Comparison of ENCODE assay signal across 8 cellular contexts in the genomic region with DNA sequence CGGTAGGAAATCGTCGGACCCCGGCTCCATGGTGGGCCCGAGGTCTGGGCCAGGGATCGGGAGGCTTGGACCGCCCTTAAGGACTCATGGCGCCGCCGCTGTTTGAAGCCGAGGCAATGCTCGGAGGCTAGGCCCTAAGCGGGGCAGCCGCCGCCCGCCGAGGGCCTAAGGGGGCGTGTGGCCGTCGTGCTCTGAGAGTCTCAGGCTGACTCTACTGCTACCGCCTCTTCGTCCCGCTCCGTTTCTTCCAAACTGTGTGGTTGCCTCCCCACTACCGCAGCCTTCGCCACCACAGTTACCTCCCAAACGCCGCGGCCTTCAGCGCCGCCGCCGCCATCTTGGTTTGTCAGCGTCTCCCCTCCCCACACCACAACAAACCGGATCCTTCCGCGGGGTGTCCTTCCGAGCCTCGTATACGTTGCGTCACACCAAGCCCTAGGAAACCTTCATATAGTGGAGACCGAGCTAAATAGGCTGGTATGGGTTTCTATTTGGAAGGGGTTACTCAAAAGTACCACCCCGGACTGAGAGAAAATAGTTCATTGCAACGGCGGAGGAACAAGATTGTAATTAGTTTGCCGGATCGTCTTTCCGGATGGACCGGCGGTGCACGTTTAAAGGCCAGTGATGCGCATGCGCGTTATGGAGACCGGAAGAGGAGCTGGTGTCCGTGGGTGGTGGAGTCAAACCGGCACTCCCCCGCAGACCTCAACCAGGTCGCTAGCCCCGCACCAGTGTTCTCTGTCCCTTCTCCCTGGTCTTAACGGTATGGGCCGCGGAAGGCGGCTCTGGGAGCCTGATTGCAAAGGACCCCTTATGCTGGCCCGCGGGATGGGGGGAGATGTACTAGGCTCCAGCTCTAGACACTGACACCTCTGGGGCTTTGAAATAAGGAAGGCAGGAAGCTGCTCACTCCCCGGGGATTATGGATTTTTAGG. TPM values are rescaled to one million over a fixed set of nuclear protein-coding genes. Genes with fewer than 3 reads are reported as not detected.
DNase-seq lines count a peak whose midpoint lies in the region; ATAC-seq and TF ChIP-seq lines count a peak whose summit lies in the region.

A gene (minus strand): TSS at position 348 of the 938 bp plus-strand sequence. CDS start 318 bp downstream, at position 30.

- H3K4me1 ChIP-seq in testis: peaks cover 4% of the 10 kb centered on the region

- no peak for TF ChIP-seq POLR2A in testis (IDR thresholded peaks at IDR 0.05)

- H3K36me3 Mint-ChIP-seq in HFFc6 (ENCODE audit: low read depth): peaks cover 4% of the 10 kb centered on the region
- H3K36me3 Mint-ChIP-seq in activated naive CD4-positive, alpha-beta T cell treated with anti-CD3 and anti-CD28 coated beads, Interleukin-2, amount 50 U/mL, for 24 hours: peaks cover 4% of the 10 kb centered on the region

- ATAC-seq in SK-N-SH treated with all-trans-retinoic acid at 6 μM for 48 hours (peak; percentile 84), omental fat pad (ENCODE audit: low FRiP score) (peak; percentile 87)

- peak within 1 kb of the TSS; percentile 69 to 86 for H3K4me3 ChIP-seq in testis

- no peaks in the 10 kb centered on the region for H3K36me3 ChIP-seq in testis (ENCODE audit: low read depth, missing control alignments)

- H3K4me1 Mint-ChIP-seq in HFFc6 (ENCODE audit: low read depth): peaks cover 35% of the 10 kb centered on the region
- peaks cover 28% of the 10 kb centered on the region for H3K4me1 Mint-ChIP-seq in activated naive CD4-positive, alpha-beta T cell treated with anti-CD3 and anti-CD28 coated beads, Interleukin-2, amount 50 U/mL, for 24 hours

- H3K27ac Mint-ChIP-seq in HFFc6: peak within 1 kb of the TSS; percentile 99
- peak within 1 kb of the TSS; percentile 100 for H3K27ac Mint-ChIP-seq in activated naive CD4-positive, alpha-beta T cell treated with anti-CD3 and anti-CD28 coated beads, Interleukin-2, amount 50 U/mL, for 24 hours

- no peaks in the 10 kb centered on the region for H3K9me3 Mint-ChIP-seq in HFFc6
- no peaks in the 10 kb centered on the region for H3K9me3 Mint-ChIP-seq in activated naive CD4-positive, alpha-beta T cell treated with anti-CD3 and anti-CD28 coated beads, Interleukin-2, amount 50 U/mL, for 24 hours

- no peaks in the 10 kb centered on the region for H3K9me3 ChIP-seq in testis

- no peaks in the 10 kb centered on the region for H3K27me3 ChIP-seq in testis

- 0 to 1% methylated on average over 2 to 47 of the region's 67 CpGs for WGBS in testis, 2 donors

- DNase-seq in GF-D8 (lab: John Stamatoyannopoulos, UW): peak; percentile 68
- DNase-seq in HFFc6: peak; percentile 84
- DNase-seq in NCI-H1092 (lab: John Stamatoyannopoulos, UW): peak; percentile 85
- peak; percentile 93 for DNase-seq in glomerular endothelial cell (ENCODE audit: extremely low read depth, low read depth, low spot score)
- DNase-seq in omental fat pad (ENCODE audit: low spot score): peak; percentile 78
- DNase-seq in testis: peak; percentile 90

- intact Hi-C loops in testis (cut with DNase I; ENCODE audit: low total_unique reads): no loop called here

- no peaks in the 10 kb centered on the region; the same call in 1 of the 2 replicates for H3K27me3 Mint-ChIP-seq in HFFc6 (ENCODE audit: insufficient read depth)
- H3K27me3 Mint-ChIP-seq in activated naive CD4-positive, alpha-beta T cell treated with anti-CD3 and anti-CD28 coated beads, Interleukin-2, amount 50 U/mL, for 24 hours: no peaks in the 10 kb centered on the region

- H3K4me3 Mint-ChIP-seq in HFFc6: peak within 1 kb of the TSS; percentile 94
- H3K4me3 Mint-ChIP-seq in activated naive CD4-positive, alpha-beta T cell treated with anti-CD3 and anti-CD28 coated beads, Interleukin-2, amount 50 U/mL, for 24 hours: peak within 1 kb of the TSS; percentile 97

- TF ChIP-seq CTCF in HFFc6 (IDR thresholded peaks at IDR 0.05): no peak
- no peak for TF ChIP-seq CTCF in omental fat pad (IDR thresholded peaks at IDR 0.05)
- TF ChIP-seq CTCF in testis (IDR thresholded peaks at IDR 0.05): no peak

- H3K27ac ChIP-seq in testis: peak within 1 kb of the TSS; percentile 90

TF ChIP-seq in SK-N-SH treated with all-trans-retinoic acid at 6 μM for 48 hours, 23 proteins besides CTCF, POLR2A, EP300 and RAD21:
- TF ChIP-seq ZFP3 (CRISPR knock-in tag; IDR thresholded peaks at IDR 0.05): peak; percentile 57
- TF ChIP-seq, protein P1, sequence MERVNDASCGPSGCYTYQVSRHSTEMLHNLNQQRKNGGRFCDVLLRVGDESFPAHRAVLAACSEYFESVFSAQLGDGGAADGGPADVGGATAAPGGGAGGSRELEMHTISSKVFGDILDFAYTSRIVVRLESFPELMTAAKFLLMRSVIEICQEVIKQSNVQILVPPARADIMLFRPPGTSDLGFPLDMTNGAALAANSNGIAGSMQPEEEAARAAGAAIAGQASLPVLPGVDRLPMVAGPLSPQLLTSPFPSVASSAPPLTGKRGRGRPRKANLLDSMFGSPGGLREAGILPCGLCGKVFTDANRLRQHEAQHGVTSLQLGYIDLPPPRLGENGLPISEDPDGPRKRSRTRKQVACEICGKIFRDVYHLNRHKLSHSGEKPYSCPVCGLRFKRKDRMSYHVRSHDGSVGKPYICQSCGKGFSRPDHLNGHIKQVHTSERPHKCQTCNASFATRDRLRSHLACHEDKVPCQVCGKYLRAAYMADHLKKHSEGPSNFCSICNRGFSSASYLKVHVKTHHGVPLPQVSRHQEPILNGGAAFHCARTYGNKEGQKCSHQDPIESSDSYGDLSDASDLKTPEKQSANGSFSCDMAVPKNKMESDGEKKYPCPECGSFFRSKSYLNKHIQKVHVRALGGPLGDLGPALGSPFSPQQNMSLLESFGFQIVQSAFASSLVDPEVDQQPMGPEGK (CRISPR knock-in tag; IDR thresholded peaks at IDR 0.05; ENCODE audit: borderline replicate concordance): no peak
- TF ChIP-seq, protein P2, sequence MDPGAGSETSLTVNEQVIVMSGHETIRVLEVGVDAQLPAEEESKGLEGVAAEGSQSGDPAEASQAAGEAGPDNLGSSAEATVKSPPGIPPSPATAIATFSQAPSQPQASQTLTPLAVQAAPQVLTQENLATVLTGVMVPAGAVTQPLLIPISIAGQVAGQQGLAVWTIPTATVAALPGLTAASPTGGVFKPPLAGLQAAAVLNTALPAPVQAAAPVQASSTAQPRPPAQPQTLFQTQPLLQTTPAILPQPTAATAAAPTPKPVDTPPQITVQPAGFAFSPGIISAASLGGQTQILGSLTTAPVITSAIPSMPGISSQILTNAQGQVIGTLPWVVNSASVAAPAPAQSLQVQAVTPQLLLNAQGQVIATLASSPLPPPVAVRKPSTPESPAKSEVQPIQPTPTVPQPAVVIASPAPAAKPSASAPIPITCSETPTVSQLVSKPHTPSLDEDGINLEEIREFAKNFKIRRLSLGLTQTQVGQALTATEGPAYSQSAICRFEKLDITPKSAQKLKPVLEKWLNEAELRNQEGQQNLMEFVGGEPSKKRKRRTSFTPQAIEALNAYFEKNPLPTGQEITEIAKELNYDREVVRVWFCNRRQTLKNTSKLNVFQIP (CRISPR knock-in tag; IDR thresholded peaks at IDR 0.05; ENCODE audit: borderline replicate concordance, low read depth): peak; percentile 87; the same call in 1 of the 2 replicates

RNA-seq across cellular contexts. Expression of the gene that starts here (rescaled TPM):
- total RNA-seq in HFFc6 (2021; fragmentation: NEBNext Ultra II Directional; extraction: Animal tissue kit (Norgen Biotek cat#: 25700)): 10 to 100 TPM; 57.9 to 65.9 (median 61.4) TPM
- 84.3 and 116 TPM in 2 replicates for total RNA-seq in glomerular endothelial cell
- 100 to 1,000 TPM in 2 of 4 donors, 10 to 100 TPM in 2; 74.9 to 101 (median 93.1) TPM for total RNA-seq in omental fat pad
- 100 to 1,000 TPM; 104 to 134 TPM for total RNA-seq in testis
- 40.1 TPM for polyA plus RNA-seq in testis (ENCODE audit: insufficient read depth, low read depth, low replicate concordance)

Comparison
In these comparisons a context has a peak if more than half of its experiments do, and no peak if none do; other contexts are left out.
1. Peak in every context shown above with its lines: DNase-seq, ATAC-seq, H3K4me3 ChIP-seq and H3K27ac ChIP-seq.